ENCODE assay signal across 8 cellular contexts in genomic region chr5:150487199-150488061, GRCh38. TPM values are rescaled to one million over a fixed set of nuclear protein-coding genes. Genes with fewer than 3 reads are reported as not detected.
A peak's percentile ranks its signal among the peaks of the same experiment; 100 is the strongest.
DNase-seq lines count a peak whose midpoint lies in the region; ATAC-seq and TF ChIP-seq lines count a peak whose summit lies in the region.

No MANE protein-coding gene starts in this region.

- no peaks in the 10 kb centered on the region for H3K27me3 ChIP-seq in MG63
- no peaks in the 10 kb centered on the region for H3K27me3 ChIP-seq in left ventricle myocardium inferior (ENCODE audit: low read depth)

- H3K36me3 ChIP-seq in MG63 (peaks cover 52% of the 10 kb centered on the region), left ventricle myocardium inferior (no peaks in the 10 kb centered on the region)

- ATAC-seq in GM21390 (IDR thresholded peaks at IDR 0.05; ENCODE audit: unreplicated experiment), result no peak

- TF ChIP-seq CTCF in left ventricle myocardium inferior (IDR thresholded peaks at IDR 0.05; ENCODE audit: borderline replicate concordance) (peak; percentile 30), progenitor cell of endocrine pancreas (IDR thresholded peaks at IDR 0.05; ENCODE audit: unreplicated experiment) (peak; percentile 20)

- H3K27ac ChIP-seq in left ventricle myocardium inferior (replicated peaks), result peak overlapping the region; percentile 98

- H3K27me3 Mint-ChIP-seq in activated naive CD8-positive, alpha-beta T cell treated with anti-CD3 and anti-CD28 coated beads for 36 hours, result peaks cover 18% of the 10 kb centered on the region
- H3K27me3 Mint-ChIP-seq in progenitor cell of endocrine pancreas, result no peaks in the 10 kb centered on the region

- H3K36me3 Mint-ChIP-seq in activated naive CD8-positive, alpha-beta T cell treated with anti-CD3 and anti-CD28 coated beads for 36 hours, result no peaks in the 10 kb centered on the region
- H3K36me3 Mint-ChIP-seq in progenitor cell of endocrine pancreas (ENCODE audit: insufficient read depth), result peaks cover 6% of the 10 kb centered on the region

- peaks cover 8% of the 10 kb centered on the region for H3K4me1 Mint-ChIP-seq in activated naive CD8-positive, alpha-beta T cell treated with anti-CD3 and anti-CD28 coated beads for 36 hours
- peaks cover 55% of the 10 kb centered on the region for H3K4me1 Mint-ChIP-seq in progenitor cell of endocrine pancreas (ENCODE audit: low read depth)

- H3K4me3 Mint-ChIP-seq in activated naive CD8-positive, alpha-beta T cell treated with anti-CD3 and anti-CD28 coated beads for 36 hours, result peak overlapping the region; percentile 58
- peak overlapping the region; percentile 84 for H3K4me3 Mint-ChIP-seq in progenitor cell of endocrine pancreas (ENCODE audit: low read depth)

- DNase-seq in NCI-H2107 treated with DMSO at 0.1 percent for 48 hours (lab: John Stamatoyannopoulos, UW; ENCODE audit: unreplicated experiment) (peak; percentile 22), NCI-H2107 (lab: John Stamatoyannopoulos, UW) (no peak), MG63 (peak; percentile 44), left ventricle myocardium inferior (peak; percentile 45), progenitor cell of endocrine pancreas (ENCODE audit: low spot score, unreplicated experiment) (no peak), NCI-H748 treated with DMSO at 0.1 percent for 48 hours (lab: John Stamatoyannopoulos, UW) (no peak)
- no peak for DNase-seq in activated naive CD8-positive, alpha-beta T cell treated with anti-CD3 and anti-CD28 coated beads for 36 hours

- no peaks in the 10 kb centered on the region for H3K9me3 Mint-ChIP-seq in activated naive CD8-positive, alpha-beta T cell treated with anti-CD3 and anti-CD28 coated beads for 36 hours
- no peaks in the 10 kb centered on the region for H3K9me3 Mint-ChIP-seq in progenitor cell of endocrine pancreas (ENCODE audit: low read depth)

- peak overlapping the region; percentile 99 for H3K4me3 ChIP-seq in MG63
- peak overlapping the region; percentile 93 for H3K4me3 ChIP-seq in left ventricle myocardium inferior

- peaks cover 72% of the 10 kb centered on the region for H3K4me1 ChIP-seq in left ventricle myocardium inferior

- intact Hi-C loops in left ventricle myocardium inferior (cut with micrococcal nuclease), result no loop called here

- H3K9me3 ChIP-seq in MG63 (no peaks in the 10 kb centered on the region; the same call in 1 of the 2 replicates), left ventricle myocardium inferior (replicated peaks) (no peaks in the 10 kb centered on the region)

- no peak overlapping the region for H3K27ac Mint-ChIP-seq in activated naive CD8-positive, alpha-beta T cell treated with anti-CD3 and anti-CD28 coated beads for 36 hours
- H3K27ac Mint-ChIP-seq in progenitor cell of endocrine pancreas, result peak overlapping the region; percentile 97

RNA-seq across cellular contexts. Expression of gene NDST1, which starts 20.5 kb away (rescaled TPM):
- total RNA-seq in MG63 (2014; rRNA removed; shearing (Covaris generic); ENCODE audit: low replicate concordance), result 101 and 142 TPM in 2 replicates
- 1 to 10 TPM; 7.1 to 7.3 TPM for total RNA-seq in activated naive CD8-positive, alpha-beta T cell treated with anti-CD3 and anti-CD28 coated beads for 36 hours
- 58.9 TPM for total RNA-seq in left ventricle myocardium inferior
- total RNA-seq in progenitor cell of endocrine pancreas, result 154 and 169 TPM in 2 replicates

RNA-seq across cellular contexts. Expression of gene RPS14, which starts 37.9 kb away (rescaled TPM):
- 6,735 and 8,677 TPM in 2 replicates for total RNA-seq in MG63 (2014; rRNA removed; shearing (Covaris generic); ENCODE audit: low replicate concordance)
- total RNA-seq in activated naive CD8-positive, alpha-beta T cell treated with anti-CD3 and anti-CD28 coated beads for 36 hours, result 1,000 to 10,000 TPM; 2,978 to 3,004 TPM
- 1,202 TPM for total RNA-seq in left ventricle myocardium inferior
- total RNA-seq in progenitor cell of endocrine pancreas, result 1,941 and 2,072 TPM in 2 replicates

Comparison
In these comparisons a context has a peak if more than half of its experiments do, and no peak if none do; other contexts are left out.
1. DNase-seq: peak in NCI-H2107 treated with DMSO at 0.1 percent for 48 hours (single experiment), MG63 (single experiment) and left ventricle myocardium inferior (single experiment); none in NCI-H2107 (single experiment), activated naive CD8-positive, alpha-beta T cell treated with anti-CD3 and anti-CD28 coated beads for 36 hours (single experiment), progenitor cell of endocrine pancreas (single experiment) and NCI-H748 treated with DMSO at 0.1 percent for 48 hours (single experiment).